9 cellular contexts compared by ENCODE assay signal in genomic region chr7:151459726-151460473, GRCh38. TPM values are rescaled to one million over a fixed set of nuclear protein-coding genes. Genes with fewer than 3 reads are reported as not detected.
DNase-seq lines count a peak whose midpoint lies in the region; ATAC-seq and TF ChIP-seq lines count a peak whose summit lies in the region.
"Had no signal": no experiment of that assay in that cellular context is flagged by ENCODE, and none has a peak within 500 bp of the region (broad histone marks: within the 10 kb centered on the region; RNA-seq: fewer than 3 reads in every experiment).

No MANE protein-coding gene starts in this region.

- H3K36me3 Mint-ChIP-seq in glutamatergic neuron (ENCODE audit: unreplicated experiment) (peaks cover 25% of the 10 kb centered on the region), osteocyte (ENCODE audit: unreplicated experiment) (peaks cover 21% of the 10 kb centered on the region), immature natural killer cell (peaks cover 18 to 25% (median 20%) of the 10 kb centered on the region in 3 donors)

- H3K4me1 Mint-ChIP-seq in glutamatergic neuron (ENCODE audit: low read depth, unreplicated experiment) (peaks cover 19% of the 10 kb centered on the region), osteocyte (ENCODE audit: unreplicated experiment) (peaks cover 20% of the 10 kb centered on the region), immature natural killer cell (no peaks in the 10 kb centered on the region)

- peak overlapping the region; percentile 5; the same call in 1 of the 2 replicates for H3K4me3 ChIP-seq in HFF-Myc (replicated peaks; ENCODE audit: low read depth, low read length)

- ATAC-seq in HG03432 (IDR thresholded peaks at IDR 0.05; ENCODE audit: unreplicated experiment) (no peak), GM18502 (IDR thresholded peaks at IDR 0.05; ENCODE audit: poor library complexity, unreplicated experiment) (no peak)

- DNase-seq in HFF-Myc (ENCODE audit: extremely low read depth, low read depth) (peak; percentile 82), glutamatergic neuron (peak; percentile 40), osteocyte (ENCODE audit: extremely low spot score, unreplicated experiment) (peak; percentile 89), immature natural killer cell (no peak)
- DNase-seq in stimulated activated CD4-positive, alpha-beta T cell treated with anti-CD3 and anti-CD28 coated beads, Interleukin-4, amount 100 ng/mL, for 1 hour = no peak

- H3K4me3 Mint-ChIP-seq in glutamatergic neuron (ENCODE audit: unreplicated experiment) (peak overlapping the region; percentile 49), osteocyte (ENCODE audit: unreplicated experiment) (peak overlapping the region; percentile 57), immature natural killer cell (no peak overlapping the region)
- H3K4me3 Mint-ChIP-seq: T-helper 1 cell treated with Interleukin-12 subunit alpha and Interleukin-12 subunit beta and Interleukin-4 antibody, amounts not matched to agents 30 μg/mL and 1 μg/mL, for 36 hours had no signal

- H3K27ac Mint-ChIP-seq in glutamatergic neuron (ENCODE audit: unreplicated experiment) (peak overlapping the region; percentile 62), osteocyte (ENCODE audit: unreplicated experiment) (peak overlapping the region; percentile 86), immature natural killer cell (peak overlapping the region in 1 of 6 donors; percentile 30)
- H3K27ac Mint-ChIP-seq: T-helper 1 cell treated with Interleukin-12 subunit alpha and Interleukin-12 subunit beta and Interleukin-4 antibody, amounts not matched to agents 30 μg/mL and 1 μg/mL, for 36 hours had no signal

- H3K27ac ChIP-seq in VCaP = peak overlapping the region; percentile 57

- TF ChIP-seq CTCF in HFF-Myc (IDR thresholded peaks at IDR 0.05; ENCODE audit: low read depth, low read length, missing control alignments) (peak; percentile 22), VCaP (conservative IDR thresholded peaks at IDR 0.05) (peak; percentile 48; the same call in 1 of the 2 replicates), glutamatergic neuron (IDR thresholded peaks at IDR 0.05; ENCODE audit: partially characterized antibody, unreplicated experiment) (no peak), osteocyte (IDR thresholded peaks at IDR 0.05) (peak; percentile 59)

- H3K27me3 Mint-ChIP-seq in glutamatergic neuron (ENCODE audit: unreplicated experiment) = no peaks in the 10 kb centered on the region
- H3K27me3 Mint-ChIP-seq in osteocyte (ENCODE audit: unreplicated experiment) = no peaks in the 10 kb centered on the region
- H3K27me3 Mint-ChIP-seq in immature natural killer cell (ENCODE audit: low read depth in 3 of 3) = peaks cover 2 to 9% (median 2%) of the 10 kb centered on the region in 3 donors

- H3K9me3 Mint-ChIP-seq in glutamatergic neuron (ENCODE audit: unreplicated experiment) = peaks cover 2% of the 10 kb centered on the region
- peaks cover 15% of the 10 kb centered on the region for H3K9me3 Mint-ChIP-seq in osteocyte (ENCODE audit: unreplicated experiment)
- peaks cover 2 to 18% (median 5%) of the 10 kb centered on the region in 6 donors for H3K9me3 Mint-ChIP-seq in immature natural killer cell

RNA-seq across cellular contexts. Expression of gene CRYGN, which starts 20.0 kb away (rescaled TPM):
- total RNA-seq in glutamatergic neuron (ENCODE audit: unreplicated experiment) (not detected), osteocyte (not detected in 2 replicates)
- not detected for polyA plus RNA-seq in immature natural killer cell

RNA-seq across cellular contexts. Expression of gene WDR86, which starts 50.1 kb away (rescaled TPM):
- total RNA-seq in glutamatergic neuron (ENCODE audit: unreplicated experiment) (70.5 TPM), osteocyte (0.39 TPM in 1 of 2 replicates, not detected in the other)
- 1 to 10 TPM in 2 of 3 donors, under 1 TPM in 1; 0.75 to 2.2 (median 2.2) TPM for polyA plus RNA-seq in immature natural killer cell

RNA-seq across cellular contexts. Expression of gene RHEB, which starts 59.8 kb away (rescaled TPM):
- 88.2 TPM for total RNA-seq in glutamatergic neuron (ENCODE audit: unreplicated experiment)
- 97.2 and 97.7 TPM in 2 replicates for total RNA-seq in osteocyte
- polyA plus RNA-seq in immature natural killer cell = 10 to 100 TPM; 61.2 to 70.2 (median 61.8) TPM

Comparison
In these comparisons a context has a peak if more than half of its experiments do, and no peak if none do; other contexts are left out.
1. DNase-seq: peak in HFF-Myc (single experiment), glutamatergic neuron (single experiment) and osteocyte (single experiment); none in stimulated activated CD4-positive, alpha-beta T cell treated with anti-CD3 and anti-CD28 coated beads, Interleukin-4, amount 100 ng/mL, for 1 hour (single experiment) and immature natural killer cell (0 of 3).
2. H3K4me3 Mint-ChIP-seq: peak in glutamatergic neuron (single experiment) and osteocyte (single experiment); none in immature natural killer cell (0 of 5).
3. RNA of gene WDR86, which starts 50.1 kb away (total RNA-seq): 70.5 TPM in glutamatergic neuron (single experiment); 0.39 TPM in osteocyte; every median in the first group is over 10 times any median in the second.